ENCODE assay signal across 19 cellular contexts in the genomic region with DNA sequence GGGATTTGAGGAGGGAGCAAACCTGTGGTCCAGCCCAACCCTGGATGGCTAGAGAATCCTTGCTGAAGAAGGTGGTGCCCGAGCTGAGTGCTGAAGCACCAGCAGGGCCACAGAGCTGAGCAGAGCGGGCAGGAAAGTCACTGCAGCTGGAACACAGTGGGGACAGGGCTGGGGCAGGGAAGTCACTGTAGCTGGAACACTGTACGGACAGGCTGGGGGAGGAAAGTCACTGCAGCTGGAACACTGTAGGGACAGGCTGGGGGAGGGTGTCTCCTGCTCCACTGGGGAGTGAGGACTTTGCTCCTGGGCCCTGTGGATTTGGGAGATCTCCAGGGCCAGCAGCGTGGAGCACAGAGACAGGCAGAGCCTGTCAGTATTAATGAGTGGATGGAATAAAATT. TPM values are rescaled to one million over a fixed set of nuclear protein-coding genes. Genes with fewer than 3 reads are reported as not detected.
DNase-seq lines count a peak whose midpoint lies in the region; ATAC-seq, FAIRE-seq and TF ChIP-seq lines count a peak whose summit lies in the region.
"Had no signal": no experiment of that assay in that cellular context is flagged by ENCODE, and none has a peak within 500 bp of the region (broad histone marks: within the 10 kb centered on the region; RNA-seq: fewer than 3 reads in every experiment).

No MANE protein-coding gene starts in this region.

- H3F3A ChIP-seq in GM23338 (replicated peaks; ENCODE audit: low read depth) = no peaks in the 10 kb centered on the region

- intact Hi-C loops in K562 (cut with micrococcal nuclease) = no loop called here
- intact Hi-C loops in naive thymus-derived CD4-positive, alpha-beta T cell (cut with micrococcal nuclease) = no loop called here

- TF ChIP-seq CTCF in GM23338 (conservative IDR thresholded peaks at IDR 0.05; ENCODE audit: low read depth in 2 of 2) = no peak
- no peak for TF ChIP-seq CTCF in K562 (IDR thresholded peaks at IDR 0.05 in 2 of 3, conservative IDR thresholded peaks at IDR 0.05 in 1 of 3; ENCODE audit: insufficient read depth in 2 of 3, low read depth in 1 of 3, low read length in 3 of 3)
- no peak for TF ChIP-seq CTCF in suprapubic skin (IDR thresholded peaks at IDR 0.05)

- TF ChIP-seq EP300 in K562 (IDR thresholded peaks at IDR 0.05; ENCODE audit: low read length) = no peak
- no peak for TF ChIP-seq EP300 in suprapubic skin (IDR thresholded peaks at IDR 0.05)

- in situ Hi-C loops in K562 (cut with MboI) = no loop called here

- H3K4me3 Mint-ChIP-seq in GM23338 = no peak overlapping the region
- no peak overlapping the region for H3K4me3 Mint-ChIP-seq in naive thymus-derived CD4-positive, alpha-beta T cell
- H3K4me3 Mint-ChIP-seq in stimulated activated memory B cell treated with anti-CD40 and anti-IgM and Interleukin-4, amounts not matched to agents 10 μg/mL and 1 μg/mL and 100 μg/mL, for 72 hours = no peak overlapping the region
- H3K4me3 Mint-ChIP-seq: B cell had no signal

- TF ChIP-seq POLR2A in K562 (conservative IDR thresholded peaks at IDR 0.05) (no peak), suprapubic skin (IDR thresholded peaks at IDR 0.05) (no peak)

- no peak for DNase-seq in GM23338 (ENCODE audit: low spot score)
- DNase-seq in K562 (ENCODE audit: extremely low read depth in 1 of 4, low spot score in 3 of 4) = no peak
- DNase-seq in naive thymus-derived CD4-positive, alpha-beta T cell = no peak
- no peak for DNase-seq in suprapubic skin (ENCODE audit: low spot score in 2 of 2)
- no peak for DNase-seq in OCI-M1 (lab: John Stamatoyannopoulos, UW)
- DNase-seq in H4 (ENCODE audit: low spot score) = no peak
- DNase-seq: HCEC 1CT, MV-4-11, NCI-H1417 treated with DMSO at 0.1 percent for 48 hours, NCI-H2029, NCI-H2171, NCI-H446 treated with DMSO at 0.1 percent for 48 hours, NCI-H748 treated with DMSO at 0.1 percent for 48 hours had no signal

- no peak for ATAC-seq in GM23338
- ATAC-seq in K562 = peak; percentile 27; the same call in 1 of the 3 replicates
- no peak for ATAC-seq in naive thymus-derived CD4-positive, alpha-beta T cell
- ATAC-seq in stimulated activated memory B cell treated with anti-CD40 and anti-IgM and Interleukin-4, amounts not matched to agents 10 μg/mL and 1 μg/mL and 100 μg/mL, for 72 hours = no peak

- no peaks in the 10 kb centered on the region for H3K27me3 ChIP-seq in GM23338 (ENCODE audit: insufficient read depth)
- H3K27me3 ChIP-seq in K562 (ENCODE audit: control insufficient read depth in 2 of 2, insufficient read depth in 2 of 2, low read length in 2 of 2) = peaks cover 45 to 67% of the 10 kb centered on the region in 2 experiments
- no peaks in the 10 kb centered on the region for H3K27me3 ChIP-seq in naive thymus-derived CD4-positive, alpha-beta T cell (ENCODE audit: control insufficient read depth in 2 of 2, insufficient read depth in 2 of 2, low read length in 2 of 2)
- no peaks in the 10 kb centered on the region for H3K27me3 ChIP-seq in suprapubic skin
- H3K27me3 ChIP-seq: SJSA1 had no signal

- H3K4me3 ChIP-seq in GM23338 (no peak overlapping the region), K562 (no peak overlapping the region), suprapubic skin (no peak overlapping the region)
- H3K4me3 ChIP-seq in naive thymus-derived CD4-positive, alpha-beta T cell (ENCODE audit: low read length) = no peak overlapping the region
- H3K4me3 ChIP-seq: SJSA1 had no signal

- no peaks in the 10 kb centered on the region for H3K9me1 ChIP-seq in K562 (ENCODE audit: control insufficient read depth, insufficient read depth, low read length)

- H3K36me3 Mint-ChIP-seq in GM23338 (ENCODE audit: low read depth) = peaks cover 3% of the 10 kb centered on the region; the same call in 1 of the 3 replicates
- H3K36me3 Mint-ChIP-seq in naive thymus-derived CD4-positive, alpha-beta T cell = peaks cover 0 to 5% (median 0%) of the 10 kb centered on the region in 5 donors
- no peaks in the 10 kb centered on the region for H3K36me3 Mint-ChIP-seq in stimulated activated memory B cell treated with anti-CD40 and anti-IgM and Interleukin-4, amounts not matched to agents 10 μg/mL and 1 μg/mL and 100 μg/mL, for 72 hours
- H3K36me3 Mint-ChIP-seq: CD4-positive, alpha-beta memory T cell had no signal

- no peak overlapping the region for H3K27ac ChIP-seq in GM23338 (ENCODE audit: low read depth)
- no peak overlapping the region for H3K27ac ChIP-seq in K562 (ENCODE audit: extremely low read depth, low read depth, low read length)
- H3K27ac ChIP-seq in naive thymus-derived CD4-positive, alpha-beta T cell (ENCODE audit: low read depth, low read length) = no peak overlapping the region
- H3K27ac ChIP-seq in suprapubic skin = no peak overlapping the region
- H3K27ac ChIP-seq: HL-60, SJSA1 had no signal

- H4K20me1 ChIP-seq in GM23338 (replicated peaks; ENCODE audit: insufficient read depth) (no peaks in the 10 kb centered on the region), K562 (replicated peaks; ENCODE audit: control insufficient read depth, insufficient read depth, low read length) (no peaks in the 10 kb centered on the region)

- no peaks in the 10 kb centered on the region for H3K9me2 ChIP-seq in GM23338 (ENCODE audit: insufficient read depth)

- no peak for FAIRE-seq in K562 (lab: Jason Lieb, UNC)
- FAIRE-seq: HTR-8/SVneo had no signal

- no peak for TF ChIP-seq RAD21 in K562 (CRISPR knock-in tag; conservative IDR thresholded peaks at IDR 0.05 in 1 of 2, IDR thresholded peaks at IDR 0.05 in 1 of 2)

- peak overlapping the region; percentile 58; the same call in 1 of the 2 replicates for H3K27ac Mint-ChIP-seq in GM23338
- peak overlapping the region in 6 of 9 donors; percentile 10 to 83 (median 56) for H3K27ac Mint-ChIP-seq in naive thymus-derived CD4-positive, alpha-beta T cell
- H3K27ac Mint-ChIP-seq in stimulated activated memory B cell treated with anti-CD40 and anti-IgM and Interleukin-4, amounts not matched to agents 10 μg/mL and 1 μg/mL and 100 μg/mL, for 72 hours = peak overlapping the region; percentile 31
- H3K27ac Mint-ChIP-seq: B cell had no signal

- POLR2A ChIA-PET in K562 (lab: Yijun Ruan, JAX) = no interaction called here
- POLR2A ChIA-PET in naive thymus-derived CD4-positive, alpha-beta T cell (lab: Charles Lee) = interaction anchor here (1.0 to 10.5 kb wide), 5 partner anchors 11 to 23 kb away, joined by 3 to 74 read pairs (median 7); no protein-coding TSS in a partner anchor

- H3K4me1 ChIP-seq in GM23338 (ENCODE audit: insufficient read depth) = peaks cover 16% of the 10 kb centered on the region
- no peaks in the 10 kb centered on the region for H3K4me1 ChIP-seq in K562 (replicated peaks in 1 of 2; ENCODE audit: control insufficient read depth in 2 of 2, insufficient read depth in 2 of 2, low read length in 2 of 2)
- peaks cover 0 to 10% of the 10 kb centered on the region in 2 donors for H3K4me1 ChIP-seq in naive thymus-derived CD4-positive, alpha-beta T cell (ENCODE audit: control insufficient read depth in 2 of 2, insufficient read depth in 2 of 2, low read length in 2 of 2)
- H3K4me1 ChIP-seq in suprapubic skin = no peaks in the 10 kb centered on the region
- H3K4me1 ChIP-seq: SJSA1 had no signal

- peaks cover 9% of the 10 kb centered on the region for H3K27me3 Mint-ChIP-seq in GM23338 (ENCODE audit: insufficient read depth, low read depth, poor library complexity)
- peaks cover 0 to 4% (median 0%) of the 10 kb centered on the region in 5 donors for H3K27me3 Mint-ChIP-seq in naive thymus-derived CD4-positive, alpha-beta T cell
- no peaks in the 10 kb centered on the region for H3K27me3 Mint-ChIP-seq in stimulated activated memory B cell treated with anti-CD40 and anti-IgM and Interleukin-4, amounts not matched to agents 10 μg/mL and 1 μg/mL and 100 μg/mL, for 72 hours
- H3K27me3 Mint-ChIP-seq: B cell; CD4-positive, alpha-beta memory T cell had no signal

- CTCF ChIA-PET in K562 (lab: Yijun Ruan, JAX; ENCODE audit: low intra/inter-chr PET ratio) = no interaction called here
- CTCF ChIA-PET in naive thymus-derived CD4-positive, alpha-beta T cell (lab: Charles Lee) = interaction anchor here (0.6 to 2.3 kb wide), 4 partner anchors 9 to 47 kb away, joined by 3 to 11 read pairs (median 4); no protein-coding TSS in a partner anchor

- H3K9me3 ChIP-seq in K562 (replicated peaks; ENCODE audit: control insufficient read depth, insufficient read depth, low read depth, low read length) = no peaks in the 10 kb centered on the region; the same call in 1 of the 2 replicates
- H3K9me3 ChIP-seq in naive thymus-derived CD4-positive, alpha-beta T cell (ENCODE audit: control insufficient read depth in 2 of 3, low read length in 3 of 3) = no peaks in the 10 kb centered on the region
- no peaks in the 10 kb centered on the region for H3K9me3 ChIP-seq in suprapubic skin
- H3K9me3 ChIP-seq: SJSA1 had no signal

- peaks cover 8% of the 10 kb centered on the region; the same call in 2 of the 3 replicates for H3K9me3 Mint-ChIP-seq in GM23338
- peaks cover 0 to 2% (median 0%) of the 10 kb centered on the region in 11 donors for H3K9me3 Mint-ChIP-seq in naive thymus-derived CD4-positive, alpha-beta T cell
- no peaks in the 10 kb centered on the region for H3K9me3 Mint-ChIP-seq in stimulated activated memory B cell treated with anti-CD40 and anti-IgM and Interleukin-4, amounts not matched to agents 10 μg/mL and 1 μg/mL and 100 μg/mL, for 72 hours
- H3K9me3 Mint-ChIP-seq: CD4-positive, alpha-beta memory T cell had no signal

- H3K36me3 ChIP-seq in GM23338 (ENCODE audit: insufficient read depth) (no peaks in the 10 kb centered on the region), K562 (ENCODE audit: control insufficient read depth, insufficient read depth, low read length) (no peaks in the 10 kb centered on the region), suprapubic skin (no peaks in the 10 kb centered on the region)
- H3K36me3 ChIP-seq in naive thymus-derived CD4-positive, alpha-beta T cell (ENCODE audit: control insufficient read depth in 2 of 3, insufficient read depth in 3 of 3, low read length in 3 of 3) = no peaks in the 10 kb centered on the region
- H3K36me3 ChIP-seq: SJSA1 had no signal

- H3K4me2 ChIP-seq in GM23338 (no peak overlapping the region), K562 (ENCODE audit: insufficient read depth, low read length) (no peak overlapping the region)

- H2AFZ ChIP-seq in GM23338 = no peak overlapping the region
- H2AFZ ChIP-seq in K562 (ENCODE audit: low read depth, low read length) = no peak overlapping the region

- BruUV-seq in K562 (replicated peaks; lab: Mats Ljungman, UMichigan) = no TSS peak

- no peaks in the 10 kb centered on the region for H3K79me2 ChIP-seq in GM23338 (replicated peaks; ENCODE audit: insufficient read depth)
- H3K79me2 ChIP-seq in K562 (ENCODE audit: control insufficient read depth, insufficient read depth, low read length) = no peaks in the 10 kb centered on the region

- no peak overlapping the region for H3K9ac ChIP-seq in K562 (ENCODE audit: insufficient read depth in 1 of 2, low read depth in 2 of 2, low read length in 2 of 2)

- peaks cover 12% of the 10 kb centered on the region for H3K4me1 Mint-ChIP-seq in GM23338
- H3K4me1 Mint-ChIP-seq in naive thymus-derived CD4-positive, alpha-beta T cell = peaks cover 11 to 60% (median 47%) of the 10 kb centered on the region in 7 donors
- H3K4me1 Mint-ChIP-seq in stimulated activated memory B cell treated with anti-CD40 and anti-IgM and Interleukin-4, amounts not matched to agents 10 μg/mL and 1 μg/mL and 100 μg/mL, for 72 hours = peaks cover 14% of the 10 kb centered on the region

- 0% methylated on average over 4 of the region's 4 CpGs for WGBS in K562 (ENCODE audit: insufficient coverage, low coverage, missing lambda C conversion rate)
- WGBS in suprapubic skin = 84% methylated on average over 4 of the region's 4 CpGs

RNA-seq across cellular contexts. Expression of a gene that starts 9.0 kb away (rescaled TPM):
- total RNA-seq in GM23338 (2014; rRNA removed; shearing (Covaris generic)) = 13.5 and 20.1 TPM in 2 replicates
- 6.9 and 8.3 TPM in 2 replicates for polyA plus RNA-seq in GM23338 (2016; fragmentation: Nextera tagmentation; extraction: Ambion mirVana)
- total RNA-seq in K562 (2011; cell fraction: chromatin; rRNA removed; ENCODE audit: low replicate concordance) = 2.7 and 10.6 TPM in 2 replicates
- total RNA-seq in K562 (2011; cell fraction: nucleolus; rRNA removed) = 16.3 and 18.3 TPM in 2 replicates
- 14.3 and 16.0 TPM in 2 replicates for total RNA-seq in K562 (2011; cell fraction: nucleoplasm; rRNA removed)
- total RNA-seq in K562 (2014; rRNA removed) = 21.7 and 30.1 TPM in 2 replicates
- total RNA-seq in K562 (2014; rRNA removed; fragmentation: Illumina TruSeq; extraction: Trizol) = 4.1 and 8.0 TPM in 2 replicates
- total RNA-seq in K562 (2015; rRNA removed; fragmentation: Illumina TruSeq; extraction: Trizol) = 10.0 and 11.4 TPM in 2 replicates
- total RNA-seq in K562 (2021) = 16.9 and 18.7 TPM in 2 replicates
- polyA plus RNA-seq in K562 (2011; rRNA removed) = 17.6 and 40.7 TPM in 2 replicates
- 53.0 and 63.3 TPM in 2 replicates for polyA plus RNA-seq in K562 (2011; cell fraction: cytosol; rRNA removed)
- polyA plus RNA-seq in K562 (2011; cell fraction: nucleus; rRNA removed) = 20.3 and 22.3 TPM in 2 replicates
- polyA plus RNA-seq in K562 (2012) = 18.1 and 49.1 TPM in 2 replicates
- 9.0 and 19.4 TPM in 2 replicates for polyA plus RNA-seq in K562 (2014; fragmentation: Illumina TruSeq; extraction: Trizol)
- 1 to 10 TPM; 1.3 to 2.2 TPM for polyA plus RNA-seq in K562 (2014; fragmentation: Nextera tagmentation; extraction: Ambion mirVana)
- polyA plus RNA-seq in K562 (2014; rRNA removed) = 18.7 and 28.1 TPM in 2 replicates
- polyA minus RNA-seq in K562 (2011; rRNA and poly(A)+ RNA removed) = 5.2 and 5.3 TPM in 2 replicates
- polyA minus RNA-seq in K562 (2011; cell fraction: cytosol; rRNA and poly(A)+ RNA removed) = 11.0 and 25.0 TPM in 2 replicates
- 2.0 and 4.7 TPM in 2 replicates for polyA minus RNA-seq in K562 (2011; cell fraction: nucleus; rRNA and poly(A)+ RNA removed)
- total RNA-seq in naive thymus-derived CD4-positive, alpha-beta T cell = 10 to 100 TPM; 62.8 to 83.5 (median 68.7) TPM
- polyA plus RNA-seq in naive thymus-derived CD4-positive, alpha-beta T cell = 100 to 1,000 TPM; 186 to 315 TPM
- total RNA-seq in suprapubic skin = 1 to 10 TPM; 2.8 to 6.4 (median 5.1) TPM
- total RNA-seq in H4 (2014; rRNA removed; shearing (Covaris generic)) = not detected in 2 replicates
- total RNA-seq: SJSA1 had no signal

RNA-seq across cellular contexts. Expression of a gene that starts 46.5 kb away (rescaled TPM):
- 24.7 and 36.8 TPM in 2 replicates for total RNA-seq in GM23338 (2014; rRNA removed; shearing (Covaris generic))
- polyA plus RNA-seq in GM23338 (2016; fragmentation: Nextera tagmentation; extraction: Ambion mirVana) (48.3 and 48.9 TPM in 2 replicates), K562 (2011; rRNA removed) (15.9 and 23.7 TPM in 2 replicates), K562 (2014; fragmentation: Illumina TruSeq; extraction: Trizol) (5.3 and 13.8 TPM in 2 replicates), K562 (2014; fragmentation: Nextera tagmentation; extraction: Ambion mirVana) (1 to 10 TPM in 1 of 2 experiments, under 1 TPM in 1; 0.90 to 2.1 TPM), K562 (2014; rRNA removed) (30.7 and 35.3 TPM in 2 replicates)
- total RNA-seq in K562 (2011; cell fraction: chromatin; rRNA removed; ENCODE audit: low replicate concordance) = 5.1 and 21.8 TPM in 2 replicates
- 24.3 and 26.3 TPM in 2 replicates for total RNA-seq in K562 (2011; cell fraction: nucleolus; rRNA removed)
- total RNA-seq in K562 (2011; cell fraction: nucleoplasm; rRNA removed) = 14.4 and 20.2 TPM in 2 replicates
- total RNA-seq in K562 (2014; rRNA removed) (34.9 and 35.3 TPM in 2 replicates), K562 (2014; rRNA removed; fragmentation: Illumina TruSeq; extraction: Trizol) (2.7 and 2.9 TPM in 2 replicates), K562 (2015; rRNA removed; fragmentation: Illumina TruSeq; extraction: Trizol) (13.0 and 14.6 TPM in 2 replicates), K562 (2021) (18.6 and 23.4 TPM in 2 replicates), suprapubic skin (10 to 100 TPM; 43.2 to 63.6 (median 54.3) TPM)
- polyA plus RNA-seq in K562 (2011; cell fraction: cytosol; rRNA removed) = 40.2 and 99.4 TPM in 2 replicates
- 36.2 and 60.4 TPM in 2 replicates for polyA plus RNA-seq in K562 (2011; cell fraction: nucleus; rRNA removed)
- polyA plus RNA-seq in K562 (2012) = 19.5 and 30.7 TPM in 2 replicates
- 2.4 and 3.3 TPM in 2 replicates for polyA minus RNA-seq in K562 (2011; rRNA and poly(A)+ RNA removed)
- 4.8 and 7.6 TPM in 2 replicates for polyA minus RNA-seq in K562 (2011; cell fraction: cytosol; rRNA and poly(A)+ RNA removed)
- 7.4 and 8.0 TPM in 2 replicates for polyA minus RNA-seq in K562 (2011; cell fraction: nucleus; rRNA and poly(A)+ RNA removed)
- 10 to 100 TPM; 43.0 to 90.0 (median 54.1) TPM for total RNA-seq in naive thymus-derived CD4-positive, alpha-beta T cell
- polyA plus RNA-seq in naive thymus-derived CD4-positive, alpha-beta T cell = 10 to 100 TPM; 59.2 to 75.6 TPM
- total RNA-seq in H4 (2014; rRNA removed; shearing (Covaris generic)) = 63.3 and 72.3 TPM in 2 replicates
